2 cellular contexts compared by ENCODE assay signal in the genomic region with DNA sequence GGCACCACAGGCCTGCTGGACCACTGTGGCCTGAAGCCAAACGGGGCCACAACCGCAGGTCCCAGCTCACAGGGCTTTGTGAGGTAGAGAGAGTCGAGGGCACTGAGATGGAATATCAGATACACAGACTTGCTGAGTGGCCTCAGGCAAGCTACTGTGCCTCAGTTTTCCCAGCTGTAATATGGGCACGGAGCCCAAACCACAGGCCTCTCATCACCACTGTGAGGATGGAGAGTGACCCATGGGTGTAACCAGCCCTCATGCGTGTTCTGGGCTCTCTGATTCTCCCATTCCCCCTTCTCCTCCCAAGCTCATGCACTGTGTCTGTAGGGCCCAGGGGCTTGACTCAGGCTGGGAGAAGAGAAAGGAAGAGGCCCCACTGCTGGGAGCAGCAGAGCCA.
TF ChIP-seq lines count a peak whose summit lies in the region.

No MANE protein-coding gene starts in this region.

TF ChIP-seq in IMR-90, 13 proteins besides CTCF, POLR2A, EP300 and RAD21:
- TF ChIP-seq RFX5 (IDR thresholded peaks at IDR 0.05; ENCODE audit: low read depth, low read length) (no peak), MAZ (IDR thresholded peaks at IDR 0.05; ENCODE audit: borderline replicate concordance, low read depth, low read length) (no peak), MXI1 (IDR thresholded peaks at IDR 0.05; ENCODE audit: borderline replicate concordance, low read depth, low read length) (no peak), SMC3 (IDR thresholded peaks at IDR 0.05; ENCODE audit: low read depth, low read length) (no peak), USF2 (IDR thresholded peaks at IDR 0.05; ENCODE audit: low read depth, low read length) (no peak)

TF ChIP-seq in H1, 55 proteins besides CTCF, POLR2A, EP300 and RAD21:
- TF ChIP-seq HDAC6 (IDR thresholded peaks at IDR 0.05; ENCODE audit: low read depth, low read length) (no peak), BCL11A (IDR thresholded peaks at IDR 0.05; ENCODE audit: low read depth in 2 of 2, low read length in 2 of 2) (no peak), POU5F1 (IDR thresholded peaks at IDR 0.05; ENCODE audit: low read depth, low read length) (no peak), KDM5A (IDR thresholded peaks at IDR 0.05; ENCODE audit: low read length) (no peak), BACH1 (IDR thresholded peaks at IDR 0.05; ENCODE audit: low read length) (no peak), ZNF274 (IDR thresholded peaks at IDR 0.05; ENCODE audit: borderline replicate concordance, extremely low read depth, low read length) (no peak), JUN (IDR thresholded peaks at IDR 0.05; ENCODE audit: low read depth, low read length) (no peak), SIRT6 (IDR thresholded peaks at IDR 0.05; ENCODE audit: low read length) (no peak), CTBP2 (IDR thresholded peaks at IDR 0.05; ENCODE audit: borderline replicate concordance, insufficient read depth, insufficient read length, low read length) (no peak), YY1 (IDR thresholded peaks at IDR 0.05; ENCODE audit: low read depth, low read length) (no peak), TAF1 (IDR thresholded peaks at IDR 0.05; ENCODE audit: low read depth, low read length) (no peak), RFX5 (IDR thresholded peaks at IDR 0.05; ENCODE audit: borderline replicate concordance, low read depth, low read length) (no peak), CBX5 (IDR thresholded peaks at IDR 0.05; ENCODE audit: low read depth, low read length) (no peak), ATF3 (IDR thresholded peaks at IDR 0.05; ENCODE audit: insufficient read depth, low read depth, low read length) (no peak)
